8 cellular contexts compared by ENCODE assay signal in genomic region chr6:37334047-37334446, GRCh38.
"Had no signal": no experiment of that assay in that cellular context is flagged by ENCODE, and none has a peak within 500 bp of the region (broad histone marks: within the 10 kb centered on the region; RNA-seq: fewer than 3 reads in every experiment).

No MANE protein-coding gene starts in this region.

- ATAC-seq: HCT116, HepG2 had no signal

- H3K4me1 Mint-ChIP-seq: IgD-negative memory B cell had no signal

- H3K27ac Mint-ChIP-seq: HFFc6, IgD-negative memory B cell had no signal

- H3K9me3 Mint-ChIP-seq: HFFc6, IgD-negative memory B cell had no signal

- H3K27me3 Mint-ChIP-seq: IgD-negative memory B cell had no signal

- H3K4me1 ChIP-seq: HAP-1 had no signal

- H3K4me3 Mint-ChIP-seq: HFFc6, IgD-negative memory B cell had no signal

- H3K27ac ChIP-seq: HL-60 had no signal

- DNase-seq: GOT3, H7, HFFc6 had no signal

- H3K4me3 ChIP-seq: HAP-1 had no signal
